24 cellular contexts compared by ENCODE assay signal in the genomic region with DNA sequence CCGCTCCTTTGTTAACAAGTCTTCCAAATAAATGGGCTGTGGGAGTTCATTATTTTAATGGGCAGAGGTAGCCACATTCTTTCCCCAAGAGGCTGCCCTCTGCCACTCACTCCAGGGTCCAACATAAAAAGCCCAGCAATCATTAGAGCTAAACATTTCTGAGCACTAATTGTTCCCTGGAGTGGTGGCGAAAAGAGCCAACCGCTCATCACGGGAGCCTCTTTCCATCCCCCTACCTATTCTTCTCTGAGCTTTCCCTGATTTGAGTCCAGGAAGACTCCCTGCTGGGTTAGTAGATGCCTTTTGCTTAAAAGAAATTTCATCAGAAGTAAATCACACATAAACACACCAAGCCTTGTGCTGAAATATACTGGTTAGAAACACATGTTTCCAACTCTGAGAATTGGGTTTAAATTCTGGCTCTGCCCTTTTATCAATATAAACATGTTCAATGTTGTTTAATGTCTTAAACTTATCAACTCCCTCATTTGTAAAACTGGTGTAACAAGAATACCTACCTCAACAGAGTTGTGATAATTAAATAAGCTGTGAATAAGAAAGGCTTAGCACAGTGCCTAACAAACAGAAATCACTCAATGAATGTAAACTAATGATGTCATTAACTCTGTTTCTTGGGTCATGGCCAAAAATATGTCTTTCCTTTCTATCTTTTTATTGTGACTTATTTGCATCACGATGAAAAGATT. TPM values are rescaled to one million over a fixed set of nuclear protein-coding genes. Genes with fewer than 3 reads are reported as not detected.
DNase-seq lines count a peak whose midpoint lies in the region; TF ChIP-seq lines count a peak whose summit lies in the region.
"Had no signal": no experiment of that assay in that cellular context is flagged by ENCODE, and none has a peak within 500 bp of the region (broad histone marks: within the 10 kb centered on the region; RNA-seq: fewer than 3 reads in every experiment).

A gene with protein sequence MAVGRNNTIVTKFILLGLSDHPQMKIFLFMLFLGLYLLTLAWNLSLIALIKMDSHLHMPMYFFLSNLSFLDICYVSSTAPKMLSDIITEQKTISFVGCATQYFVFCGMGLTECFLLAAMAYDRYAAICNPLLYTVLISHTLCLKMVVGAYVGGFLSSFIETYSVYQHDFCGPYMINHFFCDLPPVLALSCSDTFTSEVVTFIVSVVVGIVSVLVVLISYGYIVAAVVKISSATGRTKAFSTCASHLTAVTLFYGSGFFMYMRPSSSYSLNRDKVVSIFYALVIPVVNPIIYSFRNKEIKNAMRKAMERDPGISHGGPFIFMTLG (minus strand): TSS at position 53 of the 707 bp plus-strand sequence. CDS start 3,460 bp downstream, outside the sequence.

- no peaks in the 10 kb centered on the region for H3K36me3 Mint-ChIP-seq in progenitor cell of endocrine pancreas (ENCODE audit: insufficient read depth)
- H3K36me3 Mint-ChIP-seq: activated naive CD8-positive, alpha-beta T cell treated with anti-CD3 and anti-CD28 coated beads for 36 hours; stimulated activated effector memory CD8-positive, alpha-beta T cell treated with anti-CD3 and anti-CD28 coated beads, Interleukin-12 subunit alpha, Interleukin-12 subunit beta, amount 100 ng/mL, for 72 hours had no signal

- H3K4me3 Mint-ChIP-seq in progenitor cell of endocrine pancreas (ENCODE audit: low read depth), result no peak within 1 kb of the TSS
- H3K4me3 Mint-ChIP-seq: activated B cell treated with CpG ODN at 0.5 μM for 24 hours; activated naive CD8-positive, alpha-beta T cell treated with anti-CD3 and anti-CD28 coated beads for 36 hours; stimulated activated effector memory CD8-positive, alpha-beta T cell treated with anti-CD3 and anti-CD28 coated beads, Interleukin-12 subunit alpha, Interleukin-12 subunit beta, amount 100 ng/mL, for 72 hours had no signal

- no peak for TF ChIP-seq CTCF in progenitor cell of endocrine pancreas (IDR thresholded peaks at IDR 0.05; ENCODE audit: unreplicated experiment)

- peaks cover 4% of the 10 kb centered on the region for H3K9me3 Mint-ChIP-seq in progenitor cell of endocrine pancreas (ENCODE audit: low read depth)
- H3K9me3 Mint-ChIP-seq: activated B cell treated with CpG ODN at 0.5 μM for 24 hours; activated naive CD8-positive, alpha-beta T cell treated with anti-CD3 and anti-CD28 coated beads for 36 hours; stimulated activated effector memory CD8-positive, alpha-beta T cell treated with anti-CD3 and anti-CD28 coated beads, Interleukin-12 subunit alpha, Interleukin-12 subunit beta, amount 100 ng/mL, for 72 hours had no signal

- peak within 1 kb of the TSS; percentile 82 for H3K27ac Mint-ChIP-seq in progenitor cell of endocrine pancreas
- H3K27ac Mint-ChIP-seq: activated B cell treated with CpG ODN at 0.5 μM for 24 hours; activated naive CD8-positive, alpha-beta T cell treated with anti-CD3 and anti-CD28 coated beads for 36 hours; stimulated activated effector memory CD8-positive, alpha-beta T cell treated with anti-CD3 and anti-CD28 coated beads, Interleukin-12 subunit alpha, Interleukin-12 subunit beta, amount 100 ng/mL, for 72 hours had no signal

- peak; percentile 3 for DNase-seq in NCI-H2029 (lab: John Stamatoyannopoulos, UW)
- DNase-seq in NCI-H2029 treated with DMSO at 0.1 percent for 48 hours (lab: John Stamatoyannopoulos, UW), result no peak
- DNase-seq in SK-MEL-5 (ENCODE audit: low read depth, low spot score), result peak; percentile 1
- DNase-seq in iPS DF 19.7 (ENCODE audit: low read depth, low spot score), result peak; percentile 80
- DNase-seq in progenitor cell of endocrine pancreas (ENCODE audit: low spot score, unreplicated experiment), result no peak
- no peak for DNase-seq in epidermal melanocyte (ENCODE audit: insufficient read length, low spot score)
- DNase-seq in HUDEP-2 (lab: John Stamatoyannopoulos, UW; ENCODE audit: unreplicated experiment in 76 of 76), result no peak
- DNase-seq in GM19240 (ENCODE audit: insufficient read length, low spot score), result no peak
- DNase-seq: activated B cell treated with CpG ODN at 0.5 μM for 24 hours; activated naive CD8-positive, alpha-beta T cell treated with anti-CD3 and anti-CD28 coated beads for 36 hours; esophagus squamous epithelium; IMR-90; left cardiac atrium; MM.1S; NCI-H526 treated with DMSO at 0.1 percent for 48 hours; SJCRH30 had no signal

- H3K27me3 Mint-ChIP-seq in progenitor cell of endocrine pancreas, result peaks cover 2% of the 10 kb centered on the region

- peaks cover 26% of the 10 kb centered on the region for H3K4me1 Mint-ChIP-seq in progenitor cell of endocrine pancreas (ENCODE audit: low read depth)
- H3K4me1 Mint-ChIP-seq: activated naive CD8-positive, alpha-beta T cell treated with anti-CD3 and anti-CD28 coated beads for 36 hours; stimulated activated effector memory CD8-positive, alpha-beta T cell treated with anti-CD3 and anti-CD28 coated beads, Interleukin-12 subunit alpha, Interleukin-12 subunit beta, amount 100 ng/mL, for 72 hours had no signal

- in situ Hi-C loops in SK-MEL-5 (cut with HindIII; ENCODE audit: low pct_unique_long_range_greater_than_20kb, low sequenced_read_pairs), result no loop called here

RNA-seq across cellular contexts. Expression of the gene that starts here (rescaled TPM):
- not detected in 2 replicates for total RNA-seq in SK-MEL-5 (2014; rRNA removed; shearing (Covaris generic))
- polyA plus RNA-seq in SK-MEL-5 (2015; cell fraction: cytosol; rRNA removed), result not detected in 2 replicates
- polyA plus RNA-seq in SK-MEL-5 (2015; cell fraction: nucleus; rRNA removed), result not detected in 2 replicates
- total RNA-seq in progenitor cell of endocrine pancreas, result not detected in 2 replicates
- total RNA-seq: activated B cell treated with CpG ODN at 0.5 μM for 24 hours; activated CD8-positive, alpha-beta memory T cell treated with anti-CD3 and anti-CD28 coated beads for 36 hours; activated naive CD8-positive, alpha-beta T cell treated with anti-CD3 and anti-CD28 coated beads for 36 hours; dermis microvascular lymphatic vessel endothelial cell; esophagus squamous epithelium; glomerular endothelial cell; IMR-90; left cardiac atrium; mononuclear cell; SJCRH30; T-helper 2 cell treated with Interferon-gamma antibody and Interleukin-4, amounts not matched to agents 100 ng/mL and 5 ng/mL, for 36 hours; thoracic aorta had no signal
- polyA plus RNA-seq: A549, IMR-90 had no signal

Comparison
In these comparisons a context has a peak if more than half of its experiments do, and no peak if none do; other contexts are left out.
1. DNase-seq: peak in NCI-H2029 (single experiment) and iPS DF 19.7 (single experiment); none in NCI-H2029 treated with DMSO at 0.1 percent for 48 hours (single experiment), progenitor cell of endocrine pancreas (single experiment), epidermal melanocyte (single experiment), HUDEP-2 (0 of 76) and GM19240 (single experiment).
2. Peak in DNase-seq in SK-MEL-5; RNA of the gene not detected or under 1 TPM.